In the genomic region with DNA sequence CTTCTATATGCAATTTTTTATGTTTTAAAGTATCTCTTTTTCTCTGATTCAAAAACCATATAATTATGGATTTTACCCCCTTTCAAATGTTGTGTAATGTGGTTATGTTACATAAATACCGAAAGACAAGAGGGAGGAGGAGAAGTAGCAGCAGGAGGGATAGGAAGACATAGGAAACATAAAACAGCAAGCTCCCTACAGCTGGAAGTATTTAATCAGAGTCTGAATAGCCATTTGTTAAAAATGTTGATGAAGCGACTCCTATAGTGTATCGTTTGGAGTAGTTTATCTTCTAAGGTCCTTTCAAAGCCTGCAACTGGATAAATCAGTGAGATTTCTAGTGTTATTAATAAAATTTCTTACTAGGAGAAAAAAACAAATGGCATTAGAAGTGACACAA, we compare ENCODE assay signal across 20 cellular contexts.
"Had no signal": no experiment of that assay in that cellular context is flagged by ENCODE, and none has a peak within 500 bp of the region (broad histone marks: within the 10 kb centered on the region; RNA-seq: fewer than 3 reads in every experiment).

No MANE protein-coding gene starts in this region.

- ATAC-seq: Panc1, PC-3, SK-N-SH treated with all-trans-retinoic acid at 6 μM for 48 hours had no signal

- DNase-seq: KBM-7; NCI-H1092; NCI-H1105 treated with DMSO at 0.1 percent for 48 hours; NCI-H1417 treated with DMSO at 0.1 percent for 48 hours; NCI-H1694; NCI-H187 treated with DMSO at 0.1 percent for 48 hours; NCI-H2029 treated with DMSO at 0.1 percent for 48 hours; NCI-H2171; NCI-H345; NCI-H446 treated with DMSO at 0.1 percent for 48 hours; NCI-H510A treated with DMSO at 0.1 percent for 48 hours; NCI-H526; NCI-H748 treated with DMSO at 0.1 percent for 48 hours; NK-92 treated with Interleukin-12 subunit alpha and Interleukin-12 subunit beta, amount 100 ng/mL, for 24 hours; PC-3; SHP77; T-helper 1 cell had no signal

- H3K27ac ChIP-seq: RWPE1 had no signal
